In the genomic region with DNA sequence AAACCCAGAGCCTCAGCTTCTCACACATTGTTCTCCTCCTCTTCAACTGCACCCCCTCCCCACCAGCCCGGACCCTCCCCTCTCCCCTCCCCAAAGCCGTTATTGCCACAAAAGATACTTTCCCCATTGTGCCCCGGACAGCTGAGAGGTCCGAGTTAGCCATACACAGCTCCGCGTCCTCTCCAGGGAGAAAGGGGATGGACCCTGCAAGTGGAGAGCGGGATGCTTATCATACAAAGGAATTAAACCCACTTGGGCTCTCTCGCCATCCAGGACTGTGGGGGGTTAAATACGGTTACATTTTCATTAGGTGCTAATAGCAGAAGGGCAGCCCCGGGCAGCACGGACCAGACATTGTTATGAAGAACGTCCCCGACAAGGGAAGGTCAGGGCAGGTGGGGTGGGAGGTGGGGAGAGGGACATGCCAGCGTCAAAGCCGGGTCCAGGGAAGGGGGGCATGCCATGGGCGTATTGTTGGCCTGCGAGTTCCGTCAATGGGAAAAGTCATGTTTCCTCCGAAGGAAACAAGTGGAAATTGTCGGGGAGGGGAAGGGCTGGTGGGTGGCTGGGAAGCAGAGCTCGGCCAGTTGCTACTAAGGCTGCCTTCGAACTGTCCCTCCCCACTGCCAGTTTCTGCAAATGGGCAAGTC, we compare ENCODE assay signal across 19 cellular contexts.
A peak's percentile ranks its signal among the peaks of the same experiment; 100 is the strongest.
DNase-seq lines count a peak whose midpoint lies in the region; ATAC-seq and TF ChIP-seq lines count a peak whose summit lies in the region.
"Had no signal": no experiment of that assay in that cellular context is flagged by ENCODE, and none has a peak within 500 bp of the region (broad histone marks: within the 10 kb centered on the region; RNA-seq: fewer than 3 reads in every experiment).

No MANE protein-coding gene starts in this region.

- in situ Hi-C loops in astrocyte of the cerebellum (cut with HindIII; ENCODE audit: low sequenced_read_pairs): no loop called here

- peak; percentile 25 for DNase-seq in GM23338 (ENCODE audit: low spot score)
- no peak for DNase-seq in astrocyte of the cerebellum (ENCODE audit: low read depth)
- no peak for DNase-seq in amniotic stem cell (lab: John Stamatoyannopoulos, UW)
- no peak for DNase-seq in Calu3
- no peak for DNase-seq in NCI-H2171 (lab: John Stamatoyannopoulos, UW)
- DNase-seq: activated CD8-positive, alpha-beta T cell treated with anti-CD3 and anti-CD28 coated beads for 36 hours; activated naive CD8-positive, alpha-beta T cell treated with anti-CD3 and anti-CD28 coated beads, Interleukin-2, amount 50 U/mL, for 24 hours; CD8-positive, alpha-beta T cell; colonic mucosa; Kasumi-1; naive B cell; stimulated activated CD4-positive, alpha-beta T cell treated with anti-CD3 and anti-CD28 coated beads, Interleukin-2, amount 100 ng/mL, for 24 hours; T-cell had no signal

- H2AFZ ChIP-seq in GM23338: peak overlapping the region; percentile 86; the same call in 1 of the 2 replicates
- H2AFZ ChIP-seq in neuron (ENCODE audit: low read depth, low read length): peak overlapping the region; percentile 8

- H3K27me3 ChIP-seq in GM23338 (ENCODE audit: insufficient read depth) (peaks cover 73% of the 10 kb centered on the region), neuron (ENCODE audit: insufficient read depth, low read length) (peaks cover 15% of the 10 kb centered on the region)
- H3K27me3 ChIP-seq: colonic mucosa had no signal

- H3K79me2 ChIP-seq in GM23338 (replicated peaks; ENCODE audit: insufficient read depth): no peaks in the 10 kb centered on the region

- no peaks in the 10 kb centered on the region for H4K20me1 ChIP-seq in GM23338 (replicated peaks; ENCODE audit: insufficient read depth)

- no TSS peak for BruUV-seq in Calu3 (replicated peaks; lab: Mats Ljungman, UMichigan)

- H3K27me3 Mint-ChIP-seq in GM23338 (ENCODE audit: insufficient read depth, low read depth, poor library complexity) (peaks cover 37% of the 10 kb centered on the region), Calu3 (ENCODE audit: unreplicated experiment) (no peaks in the 10 kb centered on the region)

- H3K36me3 Mint-ChIP-seq in GM23338 (ENCODE audit: low read depth) (no peaks in the 10 kb centered on the region), Calu3 (ENCODE audit: insufficient read depth, unreplicated experiment) (no peaks in the 10 kb centered on the region)
- H3K36me3 Mint-ChIP-seq: CD8-positive, alpha-beta T cell; T-cell had no signal

- peak; percentile 37 for ATAC-seq in GM23338
- no peak for ATAC-seq in HG02840 (IDR thresholded peaks at IDR 0.05; ENCODE audit: low FRiP score, unreplicated experiment)
- ATAC-seq: activated CD8-positive, alpha-beta T cell treated with anti-CD3 and anti-CD28 coated beads for 36 hours; activated naive CD8-positive, alpha-beta T cell treated with anti-CD3 and anti-CD28 coated beads, Interleukin-2, amount 50 U/mL, for 24 hours; CD8-positive, alpha-beta T cell; esophagus mucosa; left lobe of liver; T-cell had no signal

- H3K4me1 Mint-ChIP-seq in GM23338 (peaks cover 47% of the 10 kb centered on the region), Calu3 (ENCODE audit: low read depth, unreplicated experiment) (no peaks in the 10 kb centered on the region)
- H3K4me1 Mint-ChIP-seq: activated naive CD8-positive, alpha-beta T cell treated with anti-CD3 and anti-CD28 coated beads, Interleukin-2, amount 50 U/mL, for 24 hours; T-cell had no signal

- no peaks in the 10 kb centered on the region for H3K9me2 ChIP-seq in GM23338 (ENCODE audit: insufficient read depth)

- intact Hi-C loops in Calu3 (cut with micrococcal nuclease; ENCODE audit: unreplicated experiment): no loop called here

- peaks cover 44% of the 10 kb centered on the region for H3K4me1 ChIP-seq in GM23338 (ENCODE audit: insufficient read depth)
- H3K4me1 ChIP-seq in neuron (ENCODE audit: insufficient read depth, low read length): peaks cover 18% of the 10 kb centered on the region
- H3K4me1 ChIP-seq: colonic mucosa had no signal

- TF ChIP-seq CTCF in GM23338 (conservative IDR thresholded peaks at IDR 0.05; ENCODE audit: low read depth in 2 of 2) (no peak), astrocyte of the cerebellum (IDR thresholded peaks at IDR 0.05; ENCODE audit: low read depth, low read length, missing control alignments) (no peak), Calu3 (IDR thresholded peaks at IDR 0.05; ENCODE audit: unreplicated experiment) (no peak)

- H3K4me2 ChIP-seq in GM23338: peak overlapping the region; percentile 97

- H3K9me3 Mint-ChIP-seq in GM23338 (no peaks in the 10 kb centered on the region), Calu3 (ENCODE audit: low read depth, unreplicated experiment) (peaks cover 3% of the 10 kb centered on the region)
- H3K9me3 Mint-ChIP-seq: activated naive CD8-positive, alpha-beta T cell treated with anti-CD3 and anti-CD28 coated beads, Interleukin-2, amount 50 U/mL, for 24 hours; CD8-positive, alpha-beta T cell had no signal

- no peak overlapping the region for H3K27ac Mint-ChIP-seq in GM23338
- no peak overlapping the region for H3K27ac Mint-ChIP-seq in Calu3 (ENCODE audit: unreplicated experiment)
- H3K27ac Mint-ChIP-seq: activated CD8-positive, alpha-beta T cell treated with anti-CD3 and anti-CD28 coated beads for 36 hours; activated naive CD8-positive, alpha-beta T cell treated with anti-CD3 and anti-CD28 coated beads, Interleukin-2, amount 50 U/mL, for 24 hours; CD8-positive, alpha-beta T cell; naive B cell; T-cell had no signal

- H3K27ac ChIP-seq in GM23338 (ENCODE audit: low read depth): no peak overlapping the region
- H3K27ac ChIP-seq: colonic mucosa, RWPE1 had no signal

- H3K4me3 ChIP-seq in GM23338: peak overlapping the region; percentile 77
- H3K4me3 ChIP-seq in astrocyte of the cerebellum (ENCODE audit: low read depth, low read length): peak overlapping the region; percentile 28
- H3K4me3 ChIP-seq in iPS-11a (ENCODE audit: low read depth, low read length): peak overlapping the region; percentile 27
- H3K4me3 ChIP-seq in neuron (ENCODE audit: low read length): peak overlapping the region; percentile 4
- H3K4me3 ChIP-seq: colonic mucosa had no signal

- CTCF ChIA-PET in Calu3 (lab: Charles Lee): interaction anchor here (0.7 kb wide), 1 partner anchor 413 kb away, joined by 4 read pairs; no protein-coding TSS in a partner anchor

- H3F3A ChIP-seq in GM23338 (replicated peaks; ENCODE audit: low read depth): no peaks in the 10 kb centered on the region

- H3K36me3 ChIP-seq in GM23338 (ENCODE audit: insufficient read depth) (no peaks in the 10 kb centered on the region), neuron (ENCODE audit: insufficient read depth, low read length) (no peaks in the 10 kb centered on the region)
- H3K36me3 ChIP-seq: colonic mucosa had no signal

- H3K4me3 Mint-ChIP-seq in GM23338: peak overlapping the region; percentile 78
- H3K4me3 Mint-ChIP-seq in Calu3 (ENCODE audit: low read depth, unreplicated experiment): no peak overlapping the region
- H3K4me3 Mint-ChIP-seq: activated CD8-positive, alpha-beta T cell treated with anti-CD3 and anti-CD28 coated beads for 36 hours; activated naive CD8-positive, alpha-beta T cell treated with anti-CD3 and anti-CD28 coated beads, Interleukin-2, amount 50 U/mL, for 24 hours; CD8-positive, alpha-beta T cell; T-cell had no signal

- no peaks in the 10 kb centered on the region for H3K9me3 ChIP-seq in neuron (ENCODE audit: low read length)
- H3K9me3 ChIP-seq: colonic mucosa had no signal

TF ChIP-seq in GM23338, 12 proteins besides CTCF, POLR2A, EP300 and RAD21:
- TF ChIP-seq EZH2 (IDR thresholded peaks at IDR 0.05; ENCODE audit: low read depth, unreplicated experiment): peak; percentile 35
- no peak for TF ChIP-seq STAT1 (IDR thresholded peaks at IDR 0.05; ENCODE audit: unreplicated experiment)

Comparison
In these comparisons a context has a peak if more than half of its experiments do, and no peak if none do; other contexts are left out.
1. H3K4me3 ChIP-seq: peak in every context shown above with its lines; median percentile 77 in GM23338; 28 in astrocyte of the cerebellum; 27 in iPS-11a; 4 in neuron.